ENCODE assay signal across 20 cellular contexts in the genomic region with DNA sequence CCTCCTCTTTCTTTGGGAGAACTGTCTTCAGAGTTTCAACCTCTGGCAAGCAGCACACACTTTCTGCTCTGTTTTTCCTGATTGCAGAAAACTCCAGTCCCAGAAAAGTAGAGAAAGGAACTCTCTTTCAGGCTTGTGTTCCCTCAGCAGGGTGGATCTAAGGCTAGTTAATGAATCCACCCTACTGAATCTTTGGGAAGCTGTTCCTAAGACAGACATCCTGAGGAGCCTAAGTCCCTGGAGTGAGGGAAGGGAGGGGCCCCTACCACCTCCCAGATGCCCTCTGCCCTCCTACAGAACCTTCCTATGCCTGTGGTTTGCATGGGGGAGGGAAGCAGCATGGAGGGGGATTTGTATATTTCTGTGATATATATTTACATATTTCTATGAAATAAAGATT.
A peak's percentile ranks its signal among the peaks of the same experiment; 100 is the strongest.
DNase-seq lines count a peak whose midpoint lies in the region.
"Had no signal": no experiment of that assay in that cellular context is flagged by ENCODE, and none has a peak within 500 bp of the region (broad histone marks: within the 10 kb centered on the region; RNA-seq: fewer than 3 reads in every experiment).

No MANE protein-coding gene starts in this region.

- 0 out of 2 replicates have a peak overlapping the region, but pooled peaks have one; percentile 25 for H3K9ac ChIP-seq in iPS-20b (ENCODE audit: low read depth, low read length)

- H3K36me3 ChIP-seq in ACC112 (ENCODE audit: insufficient read depth, low read length) (no peaks in the 10 kb centered on the region), iPS-20b (ENCODE audit: insufficient read depth, low read depth, low read length) (no peaks in the 10 kb centered on the region)
- H3K36me3 ChIP-seq: gastroesophageal sphincter, MG63, ovary, sigmoid colon, SJSA1, transverse colon had no signal

- H3K4me1 ChIP-seq in ACC112 (ENCODE audit: control insufficient read depth, insufficient read depth, low read length, unreplicated experiment): peaks cover 19% of the 10 kb centered on the region
- peaks cover 15% of the 10 kb centered on the region for H3K4me1 ChIP-seq in iPS-20b (ENCODE audit: insufficient read depth, low read length)
- H3K4me1 ChIP-seq: Caco-2, sigmoid colon, SJSA1, transverse colon had no signal

- H3K4me3 Mint-ChIP-seq in activated naive CD8-positive, alpha-beta T cell treated with anti-CD3 and anti-CD28 coated beads for 36 hours: no peak overlapping the region
- H3K4me3 Mint-ChIP-seq: activated B cell treated with CpG ODN at 0.5 μM for 24 hours; activated naive CD8-positive, alpha-beta T cell treated with anti-CD3 and anti-CD28 coated beads, Interleukin-2, amount 10 ng/mL, durations not matched to agents 7 days and 5 days; stimulated activated naive B cell treated with anti-CD40 and anti-IgM and Interleukin-4, amounts not matched to agents 10 μg/mL and 1 μg/mL and 100 μg/mL, for 72 hours had no signal

- DNase-seq in ELR (ENCODE audit: low read depth) (peak; percentile 1), medulla oblongata (ENCODE audit: extremely low spot score) (no peak), AML-193 (lab: John Stamatoyannopoulos, UW) (no peak), NCI-H524 (lab: John Stamatoyannopoulos, UW) (no peak), superior temporal gyrus (ENCODE audit: extremely low spot score) (no peak)
- no peak for DNase-seq in activated naive CD8-positive, alpha-beta T cell treated with anti-CD3 and anti-CD28 coated beads for 36 hours
- DNase-seq: activated B cell treated with CpG ODN at 0.5 μM for 24 hours; activated naive CD8-positive, alpha-beta T cell treated with anti-CD3 and anti-CD28 coated beads, Interleukin-2, amount 10 ng/mL, durations not matched to agents 7 days and 5 days; Caco-2; MG63; NCI-H2171 treated with DMSO at 0.1 percent for 48 hours; NCI-H748 treated with DMSO at 0.1 percent for 48 hours; ovary; sigmoid colon; stimulated activated naive B cell treated with anti-CD40 and anti-IgM and Interleukin-4, amounts not matched to agents 10 μg/mL and 1 μg/mL and 100 μg/mL, for 72 hours; transverse colon had no signal

- peaks cover 9% of the 10 kb centered on the region for H3K36me3 Mint-ChIP-seq in activated naive CD8-positive, alpha-beta T cell treated with anti-CD3 and anti-CD28 coated beads for 36 hours

- H3K9me3 ChIP-seq in iPS-20b (ENCODE audit: insufficient read depth, low read depth, low read length): no peaks in the 10 kb centered on the region
- H3K9me3 ChIP-seq: Caco-2, gastroesophageal sphincter, MG63, ovary, sigmoid colon, SJSA1, transverse colon had no signal

- H3K27ac Mint-ChIP-seq in activated naive CD8-positive, alpha-beta T cell treated with anti-CD3 and anti-CD28 coated beads for 36 hours: peak overlapping the region; percentile 80
- H3K27ac Mint-ChIP-seq: activated B cell treated with CpG ODN at 0.5 μM for 24 hours; activated naive CD8-positive, alpha-beta T cell treated with anti-CD3 and anti-CD28 coated beads, Interleukin-2, amount 10 ng/mL, durations not matched to agents 7 days and 5 days; stimulated activated naive B cell treated with anti-CD40 and anti-IgM and Interleukin-4, amounts not matched to agents 10 μg/mL and 1 μg/mL and 100 μg/mL, for 72 hours had no signal

- peak overlapping the region; percentile 58 for H3K27ac ChIP-seq in ACC112 (ENCODE audit: low read depth, low read length)
- peak overlapping the region; percentile 48 for H3K27ac ChIP-seq in iPS-20b (ENCODE audit: low read length)
- H3K27ac ChIP-seq: gastroesophageal sphincter, ovary, sigmoid colon, SJSA1, transverse colon had no signal

- H3K9me3 Mint-ChIP-seq in activated naive CD8-positive, alpha-beta T cell treated with anti-CD3 and anti-CD28 coated beads for 36 hours: peaks cover 2% of the 10 kb centered on the region
- H3K9me3 Mint-ChIP-seq: activated B cell treated with CpG ODN at 0.5 μM for 24 hours; activated naive CD8-positive, alpha-beta T cell treated with anti-CD3 and anti-CD28 coated beads, Interleukin-2, amount 10 ng/mL, durations not matched to agents 7 days and 5 days had no signal

- H3K27me3 Mint-ChIP-seq in activated naive CD8-positive, alpha-beta T cell treated with anti-CD3 and anti-CD28 coated beads for 36 hours: no peaks in the 10 kb centered on the region
- H3K27me3 Mint-ChIP-seq: activated naive CD8-positive, alpha-beta T cell treated with anti-CD3 and anti-CD28 coated beads, Interleukin-2, amount 10 ng/mL, durations not matched to agents 7 days and 5 days; stimulated activated naive B cell treated with anti-CD40 and anti-IgM and Interleukin-4, amounts not matched to agents 10 μg/mL and 1 μg/mL and 100 μg/mL, for 72 hours had no signal

- no peak overlapping the region for H2AFZ ChIP-seq in ACC112 (ENCODE audit: low read length, unreplicated experiment)

- H3K79me2 ChIP-seq in ACC112 (ENCODE audit: control insufficient read depth, insufficient read depth, low read length, unreplicated experiment): no peaks in the 10 kb centered on the region

- H3K4me3 ChIP-seq in ACC112 (ENCODE audit: low read depth, low read length) (no peak overlapping the region), iPS-20b (ENCODE audit: low read length) (no peak overlapping the region)
- H3K4me3 ChIP-seq: gastroesophageal sphincter, MG63, ovary, sigmoid colon, SJSA1, transverse colon had no signal

- H3K4me1 Mint-ChIP-seq in activated naive CD8-positive, alpha-beta T cell treated with anti-CD3 and anti-CD28 coated beads for 36 hours: peaks cover 53% of the 10 kb centered on the region
- H3K4me1 Mint-ChIP-seq: activated B cell treated with CpG ODN at 0.5 μM for 24 hours had no signal

- H3K27me3 ChIP-seq in ACC112 (ENCODE audit: insufficient read depth, low read length): no peaks in the 10 kb centered on the region
- H3K27me3 ChIP-seq in iPS-20b (ENCODE audit: insufficient read depth, low read length): no peaks in the 10 kb centered on the region
- H3K27me3 ChIP-seq: gastroesophageal sphincter, MG63, ovary, sigmoid colon, SJSA1, transverse colon had no signal
